Comparison of ENCODE assay signal across 11 cellular contexts in the genomic region with DNA sequence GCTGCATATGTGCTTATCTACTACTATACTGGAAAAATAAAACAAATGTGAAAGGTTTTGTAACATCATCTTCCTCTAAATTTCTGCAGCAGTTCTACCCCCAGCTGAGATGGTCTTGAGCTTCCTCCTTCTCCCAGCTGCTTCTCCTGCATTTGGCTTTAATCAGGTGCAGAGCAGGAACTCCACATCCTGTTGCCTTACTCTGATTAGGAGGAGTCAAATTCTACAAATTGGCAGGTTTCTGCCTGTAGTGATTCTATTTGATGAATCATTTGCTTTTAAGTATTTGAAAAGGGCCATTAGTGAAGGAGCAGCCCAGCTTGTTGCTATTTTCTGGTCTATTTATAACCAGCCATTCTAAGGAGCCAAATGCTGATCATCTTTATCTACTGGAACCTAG.
DNase-seq lines count a peak whose midpoint lies in the region; ATAC-seq and TF ChIP-seq lines count a peak whose summit lies in the region.
"Had no signal": no experiment of that assay in that cellular context is flagged by ENCODE, and none has a peak within 500 bp of the region (broad histone marks: within the 10 kb centered on the region; RNA-seq: fewer than 3 reads in every experiment).

No MANE protein-coding gene starts in this region.

- CTCF ChIA-PET in RWPE1 (lab: Yijun Ruan, JAX): no interaction called here

- H3K36me3 ChIP-seq in left ventricle myocardium inferior (no peaks in the 10 kb centered on the region), psoas muscle (ENCODE audit: insufficient read depth in 1 of 2, low read depth in 1 of 2) (no peaks in the 10 kb centered on the region)

- H3K27me3 ChIP-seq in left ventricle myocardium inferior (ENCODE audit: low read depth): no peaks in the 10 kb centered on the region
- no peaks in the 10 kb centered on the region for H3K27me3 ChIP-seq in psoas muscle (ENCODE audit: insufficient read depth in 3 of 3, low read length in 2 of 3)

- H3K27ac ChIP-seq in RWPE1: no peak overlapping the region
- H3K27ac ChIP-seq in left ventricle myocardium inferior (replicated peaks): peak overlapping the region; percentile 50
- H3K27ac ChIP-seq in psoas muscle: no peak overlapping the region
- H3K27ac ChIP-seq: KMS-11 had no signal

- ATAC-seq in psoas muscle: no peak
- ATAC-seq: stimulated activated memory B cell treated with anti-CD40 and anti-IgM and Interleukin-4, amounts not matched to agents 10 μg/mL and 1 μg/mL and 100 μg/mL, for 72 hours had no signal

- H3K9me3 ChIP-seq in left ventricle myocardium inferior (replicated peaks): peaks cover 4% of the 10 kb centered on the region
- H3K9me3 ChIP-seq in psoas muscle: no peaks in the 10 kb centered on the region

- DNase-seq in DMS153 (lab: John Stamatoyannopoulos, UW) (peak; percentile 45), Kasumi-1 (lab: John Stamatoyannopoulos, UW) (peak; percentile 57 to 66), RWPE1 (ENCODE audit: low spot score) (peak; percentile 73), left ventricle myocardium inferior (no peak), GOT3 (lab: John Stamatoyannopoulos, UW) (no peak), activated gamma-delta T cell (lab: John Stamatoyannopoulos, UW) (no peak), Ammon's horn (ENCODE audit: low spot score) (no peak), psoas muscle (no peak)
- DNase-seq: T-helper 9 cell had no signal

- no peak overlapping the region for H3K4me3 ChIP-seq in left ventricle myocardium inferior
- H3K4me3 ChIP-seq in psoas muscle: no peak overlapping the region

- H3K4me1 ChIP-seq in left ventricle myocardium inferior (peaks cover 18% of the 10 kb centered on the region), psoas muscle (peaks cover 18% of the 10 kb centered on the region)

- TF ChIP-seq CTCF in RWPE1 (conservative IDR thresholded peaks at IDR 0.05; ENCODE audit: low read depth): no peak
- no peak for TF ChIP-seq CTCF in left ventricle myocardium inferior (IDR thresholded peaks at IDR 0.05; ENCODE audit: borderline replicate concordance)
- no peak for TF ChIP-seq CTCF in psoas muscle (IDR thresholded peaks at IDR 0.05)

- POLR2A ChIA-PET in RWPE1 (lab: Yijun Ruan, JAX; ENCODE audit: low non-redundant PET): no interaction called here

- intact Hi-C loops in left ventricle myocardium inferior (cut with micrococcal nuclease): no loop called here
- intact Hi-C loops in psoas muscle (cut with DNase I): no loop called here

Comparison
In these comparisons a context has a peak if more than half of its experiments do, and no peak if none do; other contexts are left out.
1. DNase-seq: peak in DMS153 (single experiment), Kasumi-1 (2 of 2) and RWPE1 (single experiment); none in left ventricle myocardium inferior (single experiment), GOT3 (single experiment), activated gamma-delta T cell (single experiment), Ammon's horn (single experiment) and psoas muscle (0 of 2).